Comparison of ENCODE assay signal across 1 cellular context in the genomic region with DNA sequence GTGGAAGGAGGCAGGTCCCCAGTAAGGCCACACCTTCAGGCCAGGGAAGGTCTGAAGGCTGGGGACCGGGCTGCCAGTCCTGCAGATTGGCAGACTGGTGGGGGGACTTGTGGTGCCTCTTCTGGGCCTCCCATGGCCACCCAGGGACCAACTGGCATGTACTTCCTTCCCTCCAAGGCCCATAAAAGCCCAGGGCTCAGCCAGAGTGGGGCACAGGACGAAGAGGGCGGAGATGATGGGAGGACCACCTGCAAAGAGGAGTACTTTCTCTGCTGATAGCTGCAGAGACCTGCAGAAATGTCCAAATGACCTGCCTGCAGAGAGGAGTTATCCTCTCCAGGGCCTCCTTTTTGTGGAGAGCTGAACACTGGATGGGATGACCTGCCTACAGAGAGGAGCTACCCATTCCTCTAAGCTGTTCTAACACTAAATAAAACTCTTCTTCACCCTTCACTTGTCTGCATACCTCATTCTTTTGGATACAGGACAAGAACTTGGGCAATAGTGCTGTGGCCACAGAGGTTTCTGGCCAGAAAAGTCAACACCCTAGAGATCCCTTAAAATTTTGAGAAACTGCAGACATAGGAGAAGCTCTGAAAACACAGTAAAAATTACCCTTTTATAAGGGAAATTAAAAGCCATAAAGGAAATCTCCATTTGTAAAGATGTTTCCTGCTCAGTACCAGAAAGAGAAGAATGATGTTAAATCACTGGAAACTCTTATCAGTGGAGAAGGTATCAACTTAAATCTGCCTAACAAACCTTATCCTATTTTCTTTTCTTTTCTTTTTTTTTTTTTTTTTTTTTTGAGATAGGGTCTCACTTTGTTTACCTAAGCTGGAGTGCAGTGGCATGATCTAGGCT.
TF ChIP-seq lines count a peak whose summit lies in the region.

No MANE protein-coding gene starts in this region.

TF ChIP-seq in GM23338, 12 proteins besides CTCF, POLR2A, EP300 and RAD21:
- peak; percentile 70; the same call in 1 of the 2 replicates for TF ChIP-seq NANOG (IDR thresholded peaks at IDR 0.05; ENCODE audit: borderline replicate concordance)
- no peak for TF ChIP-seq EZH2 (IDR thresholded peaks at IDR 0.05; ENCODE audit: low read depth, unreplicated experiment)
TF ChIP-seq in GM23338: peak in this region for 1.
